Comparison of ENCODE assay signal across 17 cellular contexts in the genomic region with DNA sequence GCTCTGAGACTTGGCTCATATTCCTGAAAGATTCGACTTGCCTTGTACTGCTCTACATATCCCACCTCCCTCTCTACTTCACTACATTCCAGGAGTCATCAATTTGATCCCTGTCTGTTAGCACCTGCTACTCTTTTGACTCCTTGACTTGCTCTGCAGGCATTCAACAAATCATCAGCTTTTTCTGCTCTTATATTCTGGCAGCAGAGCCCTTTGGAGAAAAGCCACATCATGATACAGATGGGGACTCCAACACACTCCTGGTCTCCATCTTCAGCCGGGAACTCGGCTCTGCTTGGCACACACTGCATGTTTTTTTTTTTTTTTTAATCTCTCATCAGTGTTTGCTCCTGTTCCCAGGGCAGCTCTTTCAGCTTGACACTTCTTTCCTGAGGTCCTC.
"Had no signal": no experiment of that assay in that cellular context is flagged by ENCODE, and none has a peak within 500 bp of the region (broad histone marks: within the 10 kb centered on the region; RNA-seq: fewer than 3 reads in every experiment).

No MANE protein-coding gene starts in this region.

- DNase-seq: islet precursor cell; left ventricle myocardium inferior; mesendoderm; naive B cell; natural killer cell; nephron progenitor cell; occipital lobe; right lobe of liver; stimulated activated CD4-positive, alpha-beta T cell treated with anti-CD3 and anti-CD28 coated beads, Interleukin-1b, Interleukin-23, amount 100 ng/mL, for 48 hours; stimulated activated CD4-positive, alpha-beta T cell treated with anti-CD3 and anti-CD28 coated beads, Interleukin-2, amount 100 ng/mL, for 48 hours; stimulated activated CD4-positive, alpha-beta T cell treated with anti-CD3 and anti-CD28 coated beads, Interleukin-4, amount 100 ng/mL, for 4 hours; stimulated activated CD8-positive, alpha-beta memory T cell treated with anti-CD3 and anti-CD28 coated beads, Interleukin-4, amount 100 ng/mL, for 48 hours; stimulated activated naive CD4-positive, alpha-beta T cell treated with Interleukin-2 at 50 U/mL for 16 hours; stimulated activated naive CD8-positive, alpha-beta T cell treated with anti-CD3 and anti-CD28 coated beads, Interleukin-15, amount 100 ng/mL, for 72 hours; substantia nigra; uterus had no signal

- ATAC-seq: natural killer cell; right lobe of liver; stimulated activated memory B cell treated with anti-CD40 and anti-IgM and Interleukin-4, amounts not matched to agents 10 μg/mL and 1 μg/mL and 100 μg/mL, for 72 hours; stimulated activated naive CD8-positive, alpha-beta T cell treated with anti-CD3 and anti-CD28 coated beads, Interleukin-15, amount 100 ng/mL, for 72 hours had no signal
